7 cellular contexts compared by ENCODE assay signal in genomic region chr16:14628806-14629611, GRCh38. TPM values are rescaled to one million over a fixed set of nuclear protein-coding genes. Genes with fewer than 3 reads are reported as not detected.
DNase-seq lines count a peak whose midpoint lies in the region; ATAC-seq and TF ChIP-seq lines count a peak whose summit lies in the region.

No MANE protein-coding gene starts in this region.

- H3F3A ChIP-seq in GM23248 (ENCODE audit: insufficient read depth) = peaks cover 4% of the 10 kb centered on the region; the same call in 1 of the 2 replicates

- no peaks in the 10 kb centered on the region for H3K9me3 ChIP-seq in GM23248 (ENCODE audit: low read depth)
- no peaks in the 10 kb centered on the region for H3K9me3 ChIP-seq in esophagus muscularis mucosa

- no peak for DNase-seq in GM23248
- peak; percentile 23 for DNase-seq in RPMI8226
- DNase-seq in esophagus muscularis mucosa (ENCODE audit: extremely low spot score) = no peak
- no peak for DNase-seq in retinal pigment epithelial cell (ENCODE audit: low read depth)
- no peak for DNase-seq in sciatic nerve (ENCODE audit: low spot score)
- DNase-seq in DMS114 treated with DMSO at 0.1 percent for 48 hours (lab: John Stamatoyannopoulos, UW; ENCODE audit: unreplicated experiment) = no peak

- intact Hi-C loops in esophagus muscularis mucosa (cut with DNase I) (no loop called here), sciatic nerve (cut with DNase I) (no loop called here)

- H3K27ac ChIP-seq in GM23248 = peak overlapping the region; percentile 76
- peak overlapping the region; percentile 88 to 94 (median 90) for H3K27ac ChIP-seq in esophagus muscularis mucosa (replicated peaks in 1 of 4)

- no peak for ATAC-seq in HG03457 (IDR thresholded peaks at IDR 0.05; ENCODE audit: unreplicated experiment)
- no peak for ATAC-seq in sciatic nerve

- peak overlapping the region; percentile 94 for H3K4me2 ChIP-seq in GM23248 (ENCODE audit: unreplicated experiment)

- peak overlapping the region; percentile 89 for H3K4me3 ChIP-seq in GM23248
- H3K4me3 ChIP-seq in esophagus muscularis mucosa = peak overlapping the region; percentile 75 to 89 (median 83)
- H3K4me3 ChIP-seq in retinal pigment epithelial cell (ENCODE audit: low read length) = peak overlapping the region; percentile 89

- H2AFZ ChIP-seq in GM23248 = peak overlapping the region; percentile 76

- in situ Hi-C loops in GM23248 (cut with MboI) = no loop called here

- TF ChIP-seq EP300 in esophagus muscularis mucosa (IDR thresholded peaks at IDR 0.05) = no peak

- peaks cover 43% of the 10 kb centered on the region for H3K79me2 ChIP-seq in GM23248 (ENCODE audit: insufficient read depth)

- 55 to 57% methylated on average over 12 of the region's 12 CpGs for WGBS in GM23248 (ENCODE audit: low coverage in 1 of 2, low lambda C conversion rate in 2 of 2, missing lambda C conversion rate in 2 of 2), 2 experiments
- 55% methylated on average over 12 of the region's 12 CpGs for WGBS in esophagus muscularis mucosa

- no peaks in the 10 kb centered on the region for H3K9me2 ChIP-seq in GM23248 (ENCODE audit: insufficient read depth)

- peaks cover 20% of the 10 kb centered on the region for H3K4me1 ChIP-seq in GM23248 (ENCODE audit: insufficient read depth)
- peaks cover 27 to 50% (median 39%) of the 10 kb centered on the region in 4 donors for H3K4me1 ChIP-seq in esophagus muscularis mucosa

- no peaks in the 10 kb centered on the region for H4K20me1 ChIP-seq in GM23248 (ENCODE audit: insufficient read depth)

- TF ChIP-seq POLR2A in esophagus muscularis mucosa (IDR thresholded peaks at IDR 0.05; ENCODE audit: low read depth) = no peak

- H3K36me3 ChIP-seq in GM23248 (ENCODE audit: low read depth) (peaks cover 22% of the 10 kb centered on the region), esophagus muscularis mucosa (peaks cover 24 to 42% (median 39%) of the 10 kb centered on the region in 4 donors)

- H3K27me3 ChIP-seq in GM23248 (replicated peaks; ENCODE audit: insufficient read depth) (no peaks in the 10 kb centered on the region), esophagus muscularis mucosa (no peaks in the 10 kb centered on the region)

- H3K9ac ChIP-seq in GM23248 = peak overlapping the region; percentile 96

- TF ChIP-seq CTCF in esophagus muscularis mucosa (IDR thresholded peaks at IDR 0.05) (no peak), retinal pigment epithelial cell (conservative IDR thresholded peaks at IDR 0.05; ENCODE audit: low read depth, low read length) (no peak)

RNA-seq across cellular contexts. Expression of gene PARN, which starts 1.1 kb away (rescaled TPM):
- total RNA-seq in GM23248 (2014; rRNA removed; shearing (Covaris generic)) = 35.0 and 53.1 TPM in 2 replicates
- 31.7 and 35.4 TPM in 2 replicates for polyA plus RNA-seq in GM23248 (2016; fragmentation: Nextera tagmentation; extraction: Ambion mirVana)
- total RNA-seq in esophagus muscularis mucosa = 10 to 100 TPM; 32.6 to 43.5 (median 36.1) TPM
- total RNA-seq in sciatic nerve = 31.6 TPM

RNA-seq across cellular contexts. Expression of gene BFAR, which starts 3.7 kb away (rescaled TPM):
- total RNA-seq in GM23248 (2014; rRNA removed; shearing (Covaris generic)) = 60.1 and 122 TPM in 2 replicates
- 43.3 and 51.0 TPM in 2 replicates for polyA plus RNA-seq in GM23248 (2016; fragmentation: Nextera tagmentation; extraction: Ambion mirVana)
- total RNA-seq in esophagus muscularis mucosa = 10 to 100 TPM; 39.1 to 59.8 (median 54.7) TPM
- 50.3 TPM for total RNA-seq in sciatic nerve
